Comparison of ENCODE assay signal across 11 cellular contexts in genomic region chr1:39087109-39087834, GRCh38.
DNase-seq lines count a peak whose midpoint lies in the region; ATAC-seq, FAIRE-seq and TF ChIP-seq lines count a peak whose summit lies in the region.
"Had no signal": no experiment of that assay in that cellular context is flagged by ENCODE, and none has a peak within 500 bp of the region (broad histone marks: within the 10 kb centered on the region; RNA-seq: fewer than 3 reads in every experiment).

No MANE protein-coding gene starts in this region.

- H3K36me3 ChIP-seq in left ventricle myocardium inferior (no peaks in the 10 kb centered on the region), right lobe of liver (no peaks in the 10 kb centered on the region)

- peak; percentile 78 for DNase-seq in GM03348 (ENCODE audit: low spot score)
- DNase-seq in left ventricle myocardium inferior: no peak
- no peak for DNase-seq in HTR-8/SVneo (ENCODE audit: insufficient read length, low spot score)
- no peak for DNase-seq in stimulated activated naive CD8-positive, alpha-beta T cell treated with anti-CD3 and anti-CD28 coated beads, Interleukin-15, Interleukin-2, amounts not matched to agents 100 U/mL and 50 U/mL, for 24 hours
- no peak for DNase-seq in right lobe of liver
- DNase-seq: dermis blood vessel endothelial cell, T-helper 9 cell had no signal

- H3K4me1 ChIP-seq in left ventricle myocardium inferior: peaks cover 35% of the 10 kb centered on the region
- peaks cover 0 to 2% (median 0%) of the 10 kb centered on the region in 4 donors for H3K4me1 ChIP-seq in right lobe of liver

- no peak for ATAC-seq in stimulated activated naive CD8-positive, alpha-beta T cell treated with anti-CD3 and anti-CD28 coated beads, Interleukin-15, Interleukin-2, amounts not matched to agents 100 U/mL and 50 U/mL, for 24 hours
- ATAC-seq in GM18907 (IDR thresholded peaks at IDR 0.05; ENCODE audit: unreplicated experiment): no peak
- ATAC-seq in right lobe of liver: no peak

- peaks cover 5% of the 10 kb centered on the region for H3K27me3 ChIP-seq in left ventricle myocardium inferior (ENCODE audit: low read depth)
- H3K27me3 ChIP-seq in right lobe of liver: no peaks in the 10 kb centered on the region

- intact Hi-C loops in left ventricle myocardium inferior (cut with micrococcal nuclease): no loop called here
- intact Hi-C loops in right lobe of liver (cut with DNase I): no loop called here

- TF ChIP-seq CTCF in left ventricle myocardium inferior (IDR thresholded peaks at IDR 0.05; ENCODE audit: borderline replicate concordance) (no peak), right lobe of liver (IDR thresholded peaks at IDR 0.05) (no peak)

- H3K9me3 ChIP-seq in left ventricle myocardium inferior (replicated peaks) (no peaks in the 10 kb centered on the region), right lobe of liver (no peaks in the 10 kb centered on the region)

- no peak for TF ChIP-seq POLR2A in right lobe of liver (IDR thresholded peaks at IDR 0.05)

- H3K27ac ChIP-seq in angular gyrus (ENCODE audit: low read depth, low read length) (peak overlapping the region; percentile 31), left ventricle myocardium inferior (replicated peaks) (peak overlapping the region; percentile 54), skin epidermis (peak overlapping the region in 11 of 21 experiments; percentile 0 to 71 (median 47)), right lobe of liver (no peak overlapping the region)

- H3K4me3 ChIP-seq in left ventricle myocardium inferior: no peak overlapping the region
- no peak overlapping the region for H3K4me3 ChIP-seq in skin epidermis
- no peak overlapping the region for H3K4me3 ChIP-seq in right lobe of liver

- FAIRE-seq in HTR-8/SVneo (lab: Jason Lieb, UNC): no peak
- FAIRE-seq: GM18507 had no signal

- WGBS in right lobe of liver (ENCODE audit: insufficient coverage, low coverage, low lambda C conversion rate, missing lambda C conversion rate): 90% methylated on average over 2 of the region's 7 CpGs

Comparison
In these comparisons a context has a peak if more than half of its experiments do, and no peak if none do; other contexts are left out.
1. H3K27ac ChIP-seq: peak in angular gyrus (single experiment), left ventricle myocardium inferior (single experiment) and skin epidermis (11 of 21); none in right lobe of liver (0 of 3).